19 cellular contexts compared by ENCODE assay signal in genomic region chr3:150786791-150787190, GRCh38. TPM values are rescaled to one million over a fixed set of nuclear protein-coding genes. Genes with fewer than 3 reads are reported as not detected.
DNase-seq lines count a peak whose midpoint lies in the region; ATAC-seq and TF ChIP-seq lines count a peak whose summit lies in the region.
"Had no signal": no experiment of that assay in that cellular context is flagged by ENCODE, and none has a peak within 500 bp of the region (broad histone marks: within the 10 kb centered on the region; RNA-seq: fewer than 3 reads in every experiment).

No MANE protein-coding gene starts in this region.

- no peak overlapping the region for H3K4me3 Mint-ChIP-seq in activated CD8-positive, alpha-beta T cell treated with anti-CD3 and anti-CD28 coated beads for 36 hours
- H3K4me3 Mint-ChIP-seq: natural killer cell had no signal

- CTCF ChIA-PET in activated CD8-positive, alpha-beta T cell treated with anti-CD3 and anti-CD28 coated beads for 36 hours (lab: Charles Lee): interaction anchor here (1.1 to 5.0 kb wide), 16 partner anchors 9 to 115 kb away, joined by 3 to 48 read pairs (median 8); partner anchors contain the start of gene SIAH2
- CTCF ChIA-PET in GM10248 (lab: Yijun Ruan, JAX): interaction anchor here (1.4 to 9.5 kb wide), 10 partner anchors 8 to 258 kb away, joined by 3 to 89 read pairs (median 8); partner anchors contain the start of gene SIAH2

- no peak for TF ChIP-seq POLR2A in erythroblast (IDR thresholded peaks at IDR 0.05; ENCODE audit: low read length)

- no peak overlapping the region for H3K4me3 ChIP-seq in AG10803 (ENCODE audit: low read length)
- H3K4me3 ChIP-seq: adrenal gland, BLaER1, lung, prostate gland, SJCRH30, thoracic aorta had no signal

- POLR2A ChIA-PET in activated CD8-positive, alpha-beta T cell treated with anti-CD3 and anti-CD28 coated beads for 36 hours (lab: Charles Lee): interaction anchor here (6.3 kb wide), 1 partner anchor 22 kb away, joined by 76 read pairs; the partner anchor contains the start of gene SIAH2
- POLR2A ChIA-PET in GM10248 (lab: Yijun Ruan, JAX): no interaction called here

- TF ChIP-seq CTCF in AG10803 (conservative IDR thresholded peaks at IDR 0.05; ENCODE audit: low read length) (no peak), GM10248 (IDR thresholded peaks at IDR 0.05; ENCODE audit: control extremely low read depth, extremely low read depth, low read depth, missing control alignments) (no peak)
- TF ChIP-seq CTCF in activated CD8-positive, alpha-beta T cell treated with anti-CD3 and anti-CD28 coated beads for 36 hours (IDR thresholded peaks at IDR 0.05): no peak

- no peaks in the 10 kb centered on the region for H3K9me3 Mint-ChIP-seq in activated CD8-positive, alpha-beta T cell treated with anti-CD3 and anti-CD28 coated beads for 36 hours
- H3K9me3 Mint-ChIP-seq: natural killer cell had no signal

- DNase-seq in AG10803 (ENCODE audit: low read depth) (peak; percentile 4), Daoy (ENCODE audit: low read depth) (peak; percentile 28), erythroblast (lab: John Stamatoyannopoulos, UW) (peak; percentile 80 to 87), NCI-H1105 (lab: John Stamatoyannopoulos, UW) (no peak), GM10248 (ENCODE audit: extremely low spot score) (no peak), CD1c-positive myeloid dendritic cell (ENCODE audit: extremely low spot score) (no peak)
- peak; percentile 45 for DNase-seq in activated CD8-positive, alpha-beta T cell treated with anti-CD3 and anti-CD28 coated beads for 36 hours
- DNase-seq: adrenal gland, DMS53, GOT3, natural killer cell, NCI-H1436 treated with DMSO at 0.1 percent for 48 hours, NCI-H345, SJCRH30 had no signal

- ATAC-seq in activated CD8-positive, alpha-beta T cell treated with anti-CD3 and anti-CD28 coated beads for 36 hours: peak; percentile 49
- no peak for ATAC-seq in GM19324 (IDR thresholded peaks at IDR 0.05; ENCODE audit: low FRiP score, unreplicated experiment)

- H3K4me1 Mint-ChIP-seq in activated CD8-positive, alpha-beta T cell treated with anti-CD3 and anti-CD28 coated beads for 36 hours (ENCODE audit: low read depth): peaks cover 42% of the 10 kb centered on the region

- H3K27me3 Mint-ChIP-seq in activated CD8-positive, alpha-beta T cell treated with anti-CD3 and anti-CD28 coated beads for 36 hours: peaks cover 6% of the 10 kb centered on the region

- intact Hi-C loops in activated CD8-positive, alpha-beta T cell treated with anti-CD3 and anti-CD28 coated beads for 36 hours (cut with micrococcal nuclease): loop anchor here (1.0 to 5.0 kb wide), 2 partner anchors 64 to 79 kb away; no protein-coding TSS in a partner anchor

- peak overlapping the region; percentile 31 for H3K27ac Mint-ChIP-seq in activated CD8-positive, alpha-beta T cell treated with anti-CD3 and anti-CD28 coated beads for 36 hours
- H3K27ac Mint-ChIP-seq: natural killer cell had no signal

- H3K36me3 Mint-ChIP-seq in activated CD8-positive, alpha-beta T cell treated with anti-CD3 and anti-CD28 coated beads for 36 hours (ENCODE audit: low read depth): no peaks in the 10 kb centered on the region
- H3K36me3 Mint-ChIP-seq: natural killer cell had no signal

RNA-seq across cellular contexts. Expression of gene SIAH2, which starts 23.8 kb away (rescaled TPM):
- 30.5 and 38.3 TPM in 2 replicates for total RNA-seq in Daoy (2014; rRNA removed; shearing (Covaris generic))
- 10 to 100 TPM; 90.3 to 91.1 TPM for total RNA-seq in activated CD8-positive, alpha-beta T cell treated with anti-CD3 and anti-CD28 coated beads for 36 hours

Comparison
In these comparisons a context has a peak if more than half of its experiments do, and no peak if none do; other contexts are left out.
1. DNase-seq: peak in AG10803 (single experiment), Daoy (single experiment), activated CD8-positive, alpha-beta T cell treated with anti-CD3 and anti-CD28 coated beads for 36 hours (single experiment) and erythroblast (2 of 2); none in NCI-H1105 (single experiment), GM10248 (single experiment) and CD1c-positive myeloid dendritic cell (single experiment).